In the genomic region with DNA sequence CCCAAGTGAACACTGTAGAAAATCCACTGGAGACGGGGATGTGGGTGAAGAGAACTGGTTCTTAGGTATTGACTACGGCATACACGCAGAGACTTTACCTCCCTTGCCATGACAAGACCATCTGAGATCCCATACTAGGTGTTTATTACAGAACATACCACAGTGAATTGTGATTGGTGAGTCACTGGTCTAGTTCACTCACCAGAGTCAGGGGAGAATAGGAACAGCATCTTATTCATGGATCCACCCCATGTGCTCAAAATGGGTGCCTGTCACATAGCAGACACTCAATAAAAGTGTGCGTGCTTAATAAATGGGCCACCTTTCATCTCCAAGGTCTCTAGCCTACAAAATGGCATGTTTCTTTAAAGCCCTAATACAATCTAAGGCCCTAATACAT, we compare ENCODE assay signal across 6 cellular contexts.
DNase-seq lines count a peak whose midpoint lies in the region; ATAC-seq, FAIRE-seq and TF ChIP-seq lines count a peak whose summit lies in the region.
"Not testable (repeated sequence)": the region's sequence is repeated elsewhere in the genome, so short reads cannot be mapped to it uniquely, and the experiment has no call there.

No MANE protein-coding gene starts in this region.

- H3K36me3 Mint-ChIP-seq in activated naive CD8-positive, alpha-beta T cell treated with anti-CD3 and anti-CD28 coated beads, Interleukin-2, amount 50 U/mL, for 24 hours (ENCODE audit: low read depth); astrocyte (ENCODE audit: low read depth, unreplicated experiment): not testable (repeated sequence)

- not testable (repeated sequence) for H3K27me3 ChIP-seq in IMR-90 (ENCODE audit: control insufficient read depth, insufficient read depth, low read length); astrocyte (ENCODE audit: insufficient read depth, low read length); foreskin keratinocyte; mesenchymal stem cell (ENCODE audit: control insufficient read depth in 1 of 2, insufficient read depth in 1 of 2, low read length in 2 of 2)

- intact Hi-C loops in IMR-90 (cut with micrococcal nuclease) = not testable (repeated sequence)

- not testable (repeated sequence) for H3K79me1 ChIP-seq in IMR-90 (ENCODE audit: low read depth in 1 of 2, low read length in 2 of 2); mesenchymal stem cell (replicated peaks; ENCODE audit: low read length, poor library complexity, severe bottlenecking)

- not testable (repeated sequence) for H3K4me2 ChIP-seq in IMR-90 (ENCODE audit: low read depth, low read length); astrocyte (ENCODE audit: low read length); mesenchymal stem cell (ENCODE audit: low read length, poor library complexity, severe bottlenecking)

- peak overlapping the region; percentile 87; the same call in 1 of the 3 replicates for H2BK15ac ChIP-seq in IMR-90 (ENCODE audit: low read depth, low read length)
- not testable (repeated sequence) for H2BK15ac ChIP-seq in mesenchymal stem cell (ENCODE audit: low read depth, poor library complexity, severe bottlenecking)

- not testable (repeated sequence) for H3K9me3 ChIP-seq in IMR-90 (ENCODE audit: control insufficient read depth, insufficient read depth, low read length); astrocyte (ENCODE audit: insufficient read depth, low read depth, low read length); mesenchymal stem cell (ENCODE audit: control insufficient read depth, low read length)

- H4K5ac ChIP-seq in IMR-90 (ENCODE audit: low read depth, low read length) = not testable (repeated sequence)

- H2AK9ac ChIP-seq in IMR-90 (replicated peaks; ENCODE audit: low read depth, low read length, poor library complexity) = not testable (repeated sequence)

- H3K4me3 ChIP-seq in IMR-90 (ENCODE audit: insufficient read depth, low read depth, low read length); astrocyte (ENCODE audit: insufficient read depth, low read depth, low read length); mesenchymal stem cell (ENCODE audit: insufficient read depth in 1 of 2, low read depth in 1 of 2, low read length in 2 of 2): not testable (repeated sequence)

- peak overlapping the region; percentile 83 for H2AK5ac ChIP-seq in IMR-90 (ENCODE audit: low read depth, low read length)
- not testable (repeated sequence) for H2AK5ac ChIP-seq in mesenchymal stem cell (ENCODE audit: low read length, severe bottlenecking)

- peak overlapping the region; percentile 79; the same call in 1 of the 2 replicates for H2BK20ac ChIP-seq in IMR-90 (ENCODE audit: low read depth, low read length)

- TF ChIP-seq RAD21 in IMR-90 (IDR thresholded peaks at IDR 0.05; ENCODE audit: low read length) = not testable (repeated sequence)

- H3K23ac ChIP-seq in IMR-90 (ENCODE audit: low read depth, low read length) = 0 out of 2 replicates have a peak overlapping the region, but pooled peaks have one; percentile 31
- H3K23ac ChIP-seq in mesenchymal stem cell (ENCODE audit: low read length in 2 of 2) = not testable (repeated sequence)

- ATAC-seq in IMR-90 (ENCODE audit: low read depth) = peak; percentile 53
- ATAC-seq in activated naive CD8-positive, alpha-beta T cell treated with anti-CD3 and anti-CD28 coated beads, Interleukin-2, amount 50 U/mL, for 24 hours = peak; percentile 25
- ATAC-seq in foreskin keratinocyte = peak; percentile 70

- in situ Hi-C loops in IMR-90 (cut with MboI; ENCODE audit: low sequenced_read_pairs) = loop anchor here (10.0 kb wide), 1 partner anchor 257 kb away; no protein-coding TSS in a partner anchor

- H2AFZ ChIP-seq in IMR-90 (replicated peaks; ENCODE audit: low read length, poor library complexity) = peak overlapping the region; percentile 36
- peak overlapping the region; percentile 7 for H2AFZ ChIP-seq in astrocyte (ENCODE audit: low read depth, low read length)
- H2AFZ ChIP-seq in mesenchymal stem cell (ENCODE audit: low read depth, low read length) = not testable (repeated sequence)

- FAIRE-seq in astrocyte (lab: Jason Lieb, UNC) = peak; percentile 65

- CTCF ChIA-PET in IMR-90 (lab: Yijun Ruan, JAX) = not testable (repeated sequence)

- H3K27ac Mint-ChIP-seq in activated naive CD8-positive, alpha-beta T cell treated with anti-CD3 and anti-CD28 coated beads, Interleukin-2, amount 50 U/mL, for 24 hours; astrocyte (ENCODE audit: unreplicated experiment): not testable (repeated sequence)

- TF ChIP-seq POLR2A in IMR-90 (IDR thresholded peaks at IDR 0.05; ENCODE audit: low read depth, low read length) = not testable (repeated sequence)

- not testable (repeated sequence) for H3K4me3 Mint-ChIP-seq in activated naive CD8-positive, alpha-beta T cell treated with anti-CD3 and anti-CD28 coated beads, Interleukin-2, amount 50 U/mL, for 24 hours; astrocyte (ENCODE audit: unreplicated experiment)

- not testable (repeated sequence) for BruUV-seq in IMR-90 (replicated peaks; lab: Mats Ljungman, UMichigan)

- H3K18ac ChIP-seq in IMR-90 (ENCODE audit: low read depth, low read length); mesenchymal stem cell (ENCODE audit: low read depth in 1 of 2, low read length in 2 of 2): not testable (repeated sequence)

- H3K27me3 Mint-ChIP-seq in activated naive CD8-positive, alpha-beta T cell treated with anti-CD3 and anti-CD28 coated beads, Interleukin-2, amount 50 U/mL, for 24 hours; astrocyte (ENCODE audit: low read depth, unreplicated experiment): not testable (repeated sequence)

- peak overlapping the region; percentile 48 for H2BK5ac ChIP-seq in IMR-90 (ENCODE audit: low read depth, low read length, poor library complexity, severe bottlenecking)
- H2BK5ac ChIP-seq in mesenchymal stem cell (ENCODE audit: low read depth, low read length, poor library complexity, severe bottlenecking) = not testable (repeated sequence)

- H3K4ac ChIP-seq in IMR-90 (ENCODE audit: low read depth, low read length) = peak overlapping the region; percentile 68; the same call in 1 of the 2 replicates
- not testable (repeated sequence) for H3K4ac ChIP-seq in mesenchymal stem cell (ENCODE audit: low read depth in 1 of 2, low read length in 2 of 2)

- peak overlapping the region; percentile 6 to 35; a peak in 1 of 4 replicates for H4K8ac ChIP-seq in IMR-90 (ENCODE audit: low read depth in 2 of 2, low read length in 2 of 2)
- not testable (repeated sequence) for H4K8ac ChIP-seq in mesenchymal stem cell (ENCODE audit: low read length)

- H4K20me1 ChIP-seq in IMR-90 (ENCODE audit: insufficient read depth, low read length); astrocyte (ENCODE audit: insufficient read depth, low read length): not testable (repeated sequence)

- TF ChIP-seq CTCF in IMR-90 (conservative IDR thresholded peaks at IDR 0.05; ENCODE audit: low read depth, low read length); astrocyte (IDR thresholded peaks at IDR 0.05; ENCODE audit: insufficient read depth, low read depth, low read length); foreskin keratinocyte (conservative IDR thresholded peaks at IDR 0.05): not testable (repeated sequence)

- peak overlapping the region; percentile 48 for H2BK120ac ChIP-seq in IMR-90 (ENCODE audit: low read depth, low read length)
- H2BK120ac ChIP-seq in mesenchymal stem cell (ENCODE audit: low read depth, low read length) = not testable (repeated sequence)

- not testable (repeated sequence) for H3K9me3 Mint-ChIP-seq in activated naive CD8-positive, alpha-beta T cell treated with anti-CD3 and anti-CD28 coated beads, Interleukin-2, amount 50 U/mL, for 24 hours; astrocyte (ENCODE audit: unreplicated experiment)

- dilution Hi-C loops in IMR-90 (cut with HindIII; ENCODE audit: low sequenced_read_pairs, unreplicated experiment) = not testable (repeated sequence)

- H3K14ac ChIP-seq in IMR-90 (replicated peaks; ENCODE audit: low read depth, low read length); mesenchymal stem cell (ENCODE audit: low read length in 2 of 2): not testable (repeated sequence)

- H3K4me1 Mint-ChIP-seq in activated naive CD8-positive, alpha-beta T cell treated with anti-CD3 and anti-CD28 coated beads, Interleukin-2, amount 50 U/mL, for 24 hours = peaks cover 19% of the 10 kb centered on the region
- peaks cover 42% of the 10 kb centered on the region for H3K4me1 Mint-ChIP-seq in astrocyte (ENCODE audit: low read depth, unreplicated experiment)

- peaks cover 11% of the 10 kb centered on the region for H3K9me1 ChIP-seq in IMR-90 (ENCODE audit: insufficient read depth, low read length)

- POLR2A ChIA-PET in IMR-90 (lab: Charles Lee; ENCODE audit: unreplicated experiment) = not testable (repeated sequence)

- no CpG with 5 or more reads among the region's 4 CpGs for WGBS in IMR-90 (ENCODE audit: extremely low coverage in 2 of 2, insufficient read length in 1 of 2), 2 experiments
- WGBS in mesenchymal stem cell = 94% methylated on average over 4 of the region's 4 CpGs

- H3K56ac ChIP-seq in IMR-90 (ENCODE audit: extremely low read depth, insufficient read depth, low read length) = 0 out of 2 replicates have a peak overlapping the region, but pooled peaks have one; percentile 27

- not testable (repeated sequence) for H2BK12ac ChIP-seq in mesenchymal stem cell (ENCODE audit: low read length in 2 of 2)

- H3K27ac ChIP-seq in IMR-90 (ENCODE audit: insufficient read depth, low read length) = 0 out of 2 replicates have a peak overlapping the region, but pooled peaks have one; percentile 11
- not testable (repeated sequence) for H3K27ac ChIP-seq in astrocyte (ENCODE audit: low read depth, low read length); foreskin keratinocyte; mesenchymal stem cell (ENCODE audit: low read length, poor library complexity, severe bottlenecking)

- H3K79me2 ChIP-seq in astrocyte (ENCODE audit: insufficient read depth, low read length) = not testable (repeated sequence)

- DNase-seq in ELR (ENCODE audit: low read depth) (peak; percentile 10), IMR-90 (peak; percentile 10), mesenchymal stem cell (peak; percentile 13)
- DNase-seq in activated naive CD8-positive, alpha-beta T cell treated with anti-CD3 and anti-CD28 coated beads, Interleukin-2, amount 50 U/mL, for 24 hours; astrocyte (ENCODE audit: low read depth); foreskin keratinocyte: not testable (repeated sequence)

- peaks cover 14% of the 10 kb centered on the region for H3K4me1 ChIP-seq in IMR-90 (ENCODE audit: control insufficient read depth, insufficient read depth, low read length)
- H3K4me1 ChIP-seq in astrocyte (ENCODE audit: insufficient read depth, low read length) = peaks cover 16% of the 10 kb centered on the region
- H3K4me1 ChIP-seq in foreskin keratinocyte; mesenchymal stem cell (ENCODE audit: control insufficient read depth, insufficient read depth, low read depth, low read length): not testable (repeated sequence)

- not testable (repeated sequence) for H3K9ac ChIP-seq in IMR-90 (ENCODE audit: low read depth, low read length); astrocyte (ENCODE audit: low read length); mesenchymal stem cell (ENCODE audit: low read length)

- H3K36me3 ChIP-seq in IMR-90 (ENCODE audit: control insufficient read depth, insufficient read depth, low read length); astrocyte (ENCODE audit: insufficient read depth, low read length); mesenchymal stem cell (ENCODE audit: control insufficient read depth in 1 of 2, insufficient read depth in 2 of 2, low read depth in 1 of 2, low read length in 2 of 2): not testable (repeated sequence)

- H4K91ac ChIP-seq in IMR-90 (ENCODE audit: insufficient read depth, low read depth, low read length) = peak overlapping the region; percentile 25
- peak overlapping the region; percentile 22 for H4K91ac ChIP-seq in mesenchymal stem cell (ENCODE audit: low read length)
